In the genomic region with DNA sequence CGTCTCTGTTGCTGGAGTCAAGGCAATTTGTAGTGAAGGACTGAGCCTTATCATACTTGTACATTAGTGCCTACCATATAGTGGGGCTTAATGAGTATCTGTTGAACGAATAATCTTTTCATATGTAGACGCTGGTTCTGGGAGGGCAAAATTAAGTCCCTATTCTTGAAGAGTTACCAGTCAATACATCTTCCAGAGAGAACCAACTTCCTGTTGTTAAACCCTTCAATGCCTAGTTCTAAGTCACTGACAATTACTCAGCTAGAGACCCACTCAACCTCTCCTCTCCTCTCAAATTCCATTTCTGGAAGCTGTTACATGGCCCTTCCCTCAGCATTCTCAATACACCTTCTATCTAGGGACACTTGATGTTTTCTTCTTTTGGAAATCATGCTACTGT, we compare ENCODE assay signal across 8 cellular contexts. TPM values are rescaled to one million over a fixed set of nuclear protein-coding genes. Genes with fewer than 3 reads are reported as not detected.
DNase-seq lines count a peak whose midpoint lies in the region; ATAC-seq and TF ChIP-seq lines count a peak whose summit lies in the region.

No MANE protein-coding gene starts in this region.

- peak overlapping the region; percentile 98 for H3K4me3 Mint-ChIP-seq in activated naive CD4-positive, alpha-beta T cell treated with anti-CD3 and anti-CD28 coated beads, Interleukin-2, amount 10 ng/mL, durations not matched to agents 7 days and 5 days

- peaks cover 37% of the 10 kb centered on the region for H3K4me1 Mint-ChIP-seq in activated naive CD4-positive, alpha-beta T cell treated with anti-CD3 and anti-CD28 coated beads, Interleukin-2, amount 10 ng/mL, durations not matched to agents 7 days and 5 days

- peak overlapping the region; percentile 96 for H3K27ac Mint-ChIP-seq in activated naive CD4-positive, alpha-beta T cell treated with anti-CD3 and anti-CD28 coated beads, Interleukin-2, amount 10 ng/mL, durations not matched to agents 7 days and 5 days

- CTCF ChIA-PET in activated naive CD4-positive, alpha-beta T cell treated with anti-CD3 and anti-CD28 coated beads, Interleukin-2, amount 10 ng/mL, durations not matched to agents 7 days and 5 days (lab: Charles Lee): interaction anchor here (0.5 to 0.6 kb wide), 2 partner anchors 8 to 10 kb away, joined by 3 to 4 read pairs; no protein-coding TSS in a partner anchor

- H3K4me3 ChIP-seq in SK-N-MC: peak overlapping the region; percentile 80
- peak overlapping the region in 2 of 4 experiments; percentile 83 to 85 for H3K4me3 ChIP-seq in fibroblast of lung (replicated peaks in 1 of 4; ENCODE audit: control extremely low read depth in 1 of 4, insufficient read depth in 1 of 4, low read depth in 3 of 4, low read length in 4 of 4)
- H3K4me3 ChIP-seq in skeletal muscle cell (ENCODE audit: low read depth, low read length): peak overlapping the region; percentile 81

- H3K9me3 Mint-ChIP-seq in activated naive CD4-positive, alpha-beta T cell treated with anti-CD3 and anti-CD28 coated beads, Interleukin-2, amount 10 ng/mL, durations not matched to agents 7 days and 5 days: no peaks in the 10 kb centered on the region

- H3K4me2 ChIP-seq in fibroblast of lung (ENCODE audit: extremely low read depth, insufficient read depth, low read length): peak overlapping the region; percentile 95

- no peak for TF ChIP-seq CTCF in fibroblast of lung (conservative IDR thresholded peaks at IDR 0.05 in 1 of 2, IDR thresholded peaks at IDR 0.05 in 1 of 2; ENCODE audit: low read depth in 1 of 2, low read length in 2 of 2)

- DNase-seq in activated naive CD4-positive, alpha-beta T cell treated with anti-CD3 and anti-CD28 coated beads, Interleukin-2, amount 10 ng/mL, durations not matched to agents 7 days and 5 days: no peak
- no peak for DNase-seq in activated naive CD4-positive, alpha-beta T cell treated with anti-CD3 and anti-CD28 coated beads, Interleukin-2, amount 50 U/mL, for 16 hours
- DNase-seq in SK-N-MC (ENCODE audit: low read depth, low spot score): no peak
- DNase-seq in fibroblast of lung (ENCODE audit: low read depth in 2 of 2): peak in 1 of 2 donors; percentile 13
- DNase-seq in skeletal muscle cell (ENCODE audit: low read depth): no peak
- no peak for DNase-seq in COLO829 (ENCODE audit: low spot score)

- no peaks in the 10 kb centered on the region for H3K27me3 ChIP-seq in fibroblast of lung (ENCODE audit: control insufficient read depth, insufficient read depth, low read length)

- peak overlapping the region; percentile 95 for H3K9ac ChIP-seq in SK-N-MC (ENCODE audit: insufficient read length)
- no peak overlapping the region for H3K9ac ChIP-seq in fibroblast of lung (ENCODE audit: insufficient read depth, low read length)

- H2AFZ ChIP-seq in fibroblast of lung (ENCODE audit: low read length): peak overlapping the region; percentile 81

- H3K79me2 ChIP-seq in fibroblast of lung (ENCODE audit: control insufficient read depth, insufficient read depth, low read length): peaks cover 39% of the 10 kb centered on the region

- no peaks in the 10 kb centered on the region for H3K27me3 Mint-ChIP-seq in activated naive CD4-positive, alpha-beta T cell treated with anti-CD3 and anti-CD28 coated beads, Interleukin-2, amount 10 ng/mL, durations not matched to agents 7 days and 5 days

- peaks cover 13% of the 10 kb centered on the region for H3K36me3 Mint-ChIP-seq in activated naive CD4-positive, alpha-beta T cell treated with anti-CD3 and anti-CD28 coated beads, Interleukin-2, amount 10 ng/mL, durations not matched to agents 7 days and 5 days

- peak overlapping the region; percentile 61 for H3K27ac ChIP-seq in SK-N-MC
- H3K27ac ChIP-seq in fibroblast of lung (ENCODE audit: insufficient read depth, low read length): peak overlapping the region; percentile 84

- no peak for ATAC-seq in HG03135 (IDR thresholded peaks at IDR 0.05; ENCODE audit: unreplicated experiment)
- no peak for ATAC-seq in GM18868 (IDR thresholded peaks at IDR 0.05; ENCODE audit: unreplicated experiment)

- no peaks in the 10 kb centered on the region for H3K9me3 ChIP-seq in SK-N-MC (ENCODE audit: low read depth, low read length)
- no peaks in the 10 kb centered on the region for H3K9me3 ChIP-seq in fibroblast of lung (ENCODE audit: control insufficient read depth, insufficient read depth, low read depth, low read length)

- H4K20me1 ChIP-seq in fibroblast of lung (ENCODE audit: control insufficient read depth, extremely low read depth, insufficient read depth, low read length): peaks cover 4% of the 10 kb centered on the region

- peaks cover 4% of the 10 kb centered on the region for H3K4me1 ChIP-seq in fibroblast of lung (ENCODE audit: control insufficient read depth, extremely low read depth, insufficient read depth, low read length)

- H3K36me3 ChIP-seq in SK-N-MC (ENCODE audit: insufficient read depth, low read length) (peaks cover 6% of the 10 kb centered on the region; the same call in 1 of the 2 replicates), fibroblast of lung (ENCODE audit: control insufficient read depth, insufficient read depth, low read length) (no peaks in the 10 kb centered on the region)

RNA-seq across cellular contexts. Expression of gene MOB4, which starts 1.1 kb away (rescaled TPM):
- total RNA-seq in fibroblast of lung: 25.9 and 26.6 TPM in 2 replicates
- 61.9 and 70.5 TPM in 2 replicates for polyA plus RNA-seq in fibroblast of lung
- polyA plus RNA-seq in fibroblast of lung (2012): 37.8 and 43.7 TPM in 2 replicates
- polyA minus RNA-seq in fibroblast of lung (ENCODE audit: low replicate concordance): 0.63 and 6.2 TPM in 2 replicates

RNA-seq across cellular contexts. Expression of gene HSPE1, which starts 14.6 kb away (rescaled TPM):
- total RNA-seq in fibroblast of lung: 87.0 and 92.2 TPM in 2 replicates
- 147 and 240 TPM in 2 replicates for polyA plus RNA-seq in fibroblast of lung
- 176 and 219 TPM in 2 replicates for polyA plus RNA-seq in fibroblast of lung (2012)
- 0.82 TPM in 1 of 2 replicates, not detected in the other for polyA minus RNA-seq in fibroblast of lung (ENCODE audit: low replicate concordance)

RNA-seq across cellular contexts. Expression of gene HSPD1, which starts 15.1 kb away (rescaled TPM):
- 198 and 214 TPM in 2 replicates for total RNA-seq in fibroblast of lung
- 175 and 258 TPM in 2 replicates for polyA plus RNA-seq in fibroblast of lung
- 159 and 258 TPM in 2 replicates for polyA plus RNA-seq in fibroblast of lung (2012)
- polyA minus RNA-seq in fibroblast of lung (ENCODE audit: low replicate concordance): 74.5 and 119 TPM in 2 replicates
